8 cellular contexts compared by ENCODE assay signal in genomic region chr9:38068616-38068865, GRCh38. TPM values are rescaled to one million over a fixed set of nuclear protein-coding genes. Genes with fewer than 3 reads are reported as not detected.
A peak's percentile ranks its signal among the peaks of the same experiment; 100 is the strongest.
DNase-seq lines count a peak whose midpoint lies in the region; ATAC-seq, FAIRE-seq and TF ChIP-seq lines count a peak whose summit lies in the region.

No MANE protein-coding gene starts in this region.

- peak; percentile 66 for TF ChIP-seq CTCF in C4-2B (conservative IDR thresholded peaks at IDR 0.05)
- no peak for TF ChIP-seq CTCF in lower lobe of right lung (IDR thresholded peaks at IDR 0.05)
- peak; percentile 49 for TF ChIP-seq CTCF in thoracic aorta (IDR thresholded peaks at IDR 0.05)

- H3K27ac ChIP-seq in C4-2B (peak overlapping the region; percentile 94), lower lobe of right lung (peak overlapping the region; percentile 93), thoracic aorta (peak overlapping the region; percentile 88 to 92)

- H3K4me1 ChIP-seq in lower lobe of right lung: peaks cover 52% of the 10 kb centered on the region
- peaks cover 14 to 30% of the 10 kb centered on the region in 2 donors for H3K4me1 ChIP-seq in thoracic aorta (ENCODE audit: control insufficient read depth in 1 of 2, low read depth in 2 of 2)

- H3K4me3 ChIP-seq in lower lobe of right lung (peak overlapping the region; percentile 95), thoracic aorta (peak overlapping the region; percentile 88)

- H3K36me3 ChIP-seq in lower lobe of right lung (no peaks in the 10 kb centered on the region), thoracic aorta (no peaks in the 10 kb centered on the region)

- FAIRE-seq in HTR-8/SVneo (lab: Jason Lieb, UNC): no peak

- intact Hi-C loops in lower lobe of right lung (cut with DNase I): no loop called here

- no peaks in the 10 kb centered on the region for H3K9me3 ChIP-seq in lower lobe of right lung
- no peaks in the 10 kb centered on the region for H3K9me3 ChIP-seq in thoracic aorta

- peak in 4 of 5 experiments; percentile 3 to 56 (median 16) for DNase-seq in T-helper 2 cell
- peak; percentile 73 for DNase-seq in dermis blood vessel endothelial cell
- DNase-seq in lower lobe of right lung: no peak
- no peak for DNase-seq in thoracic aorta (ENCODE audit: low spot score)
- no peak for DNase-seq in HTR-8/SVneo (ENCODE audit: insufficient read length, low spot score)

- H3K27me3 ChIP-seq in lower lobe of right lung (ENCODE audit: low read depth) (no peaks in the 10 kb centered on the region), thoracic aorta (replicated peaks; ENCODE audit: insufficient read depth) (no peaks in the 10 kb centered on the region)

- peak; percentile 45 for ATAC-seq in GM19324 (IDR thresholded peaks at IDR 0.05; ENCODE audit: low FRiP score, unreplicated experiment)
- peak; percentile 40 for ATAC-seq in HG03354 (IDR thresholded peaks at IDR 0.05; ENCODE audit: poor library complexity, severe bottlenecking, unreplicated experiment)
- ATAC-seq in lower lobe of right lung: peak; percentile 15 to 34
- ATAC-seq in thoracic aorta (ENCODE audit: insufficient number of reproducible peaks, low FRiP score, low read depth): no peak

RNA-seq across cellular contexts. Expression of gene SHB, which starts 0.5 kb away (rescaled TPM):
- total RNA-seq in dermis blood vessel endothelial cell (32.8 and 33.4 TPM in 2 replicates), lower lobe of right lung (25.3 TPM), thoracic aorta (10 to 100 TPM; 41.7 to 57.9 TPM)

Comparison
In these comparisons a context has a peak if more than half of its experiments do, and no peak if none do; other contexts are left out.
1. DNase-seq: peak in T-helper 2 cell (4 of 5) and dermis blood vessel endothelial cell (single experiment); none in lower lobe of right lung (single experiment), thoracic aorta (single experiment) and HTR-8/SVneo (single experiment).
2. Peak in every context shown above with its lines, with median percentiles within 50 percentile points of each other: H3K27ac ChIP-seq.